ENCODE assay signal across 17 cellular contexts in the genomic region with DNA sequence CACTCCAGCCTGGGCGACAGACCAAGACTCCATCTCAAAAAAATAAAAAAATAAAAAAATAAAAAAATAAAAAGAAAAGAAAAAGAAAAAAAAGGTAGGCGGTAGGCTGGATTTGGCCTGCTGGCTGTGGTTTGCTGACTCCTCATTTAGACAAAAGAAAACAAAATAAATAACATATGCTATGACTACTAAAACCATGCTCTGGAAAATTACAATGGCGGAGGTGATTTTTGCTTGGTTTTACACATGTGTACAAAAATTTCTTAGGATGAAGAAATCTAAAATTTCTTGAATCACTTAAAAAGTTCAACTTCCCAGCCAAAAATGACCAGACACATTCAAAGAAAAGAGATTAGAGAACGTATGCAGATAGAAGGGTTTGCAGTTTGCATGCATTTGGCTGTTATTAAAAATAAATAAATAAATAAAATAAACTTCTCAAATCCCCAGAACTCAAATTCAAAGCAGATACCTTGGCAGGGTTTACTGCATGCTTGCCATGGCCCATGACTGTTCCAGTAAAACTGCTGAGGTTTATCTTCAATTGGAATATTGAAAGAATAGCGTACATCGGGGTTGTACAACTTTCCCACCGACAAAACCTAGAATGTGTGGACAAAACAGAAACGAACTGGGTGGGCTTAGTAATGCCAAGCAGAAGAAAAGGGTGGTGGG.
DNase-seq lines count a peak whose midpoint lies in the region; ATAC-seq and TF ChIP-seq lines count a peak whose summit lies in the region.
"Had no signal": no experiment of that assay in that cellular context is flagged by ENCODE, and none has a peak within 500 bp of the region (broad histone marks: within the 10 kb centered on the region; RNA-seq: fewer than 3 reads in every experiment).

No MANE protein-coding gene starts in this region.

- H3K36me3 ChIP-seq in adipocyte (ENCODE audit: control insufficient read depth, insufficient read depth, low read length, severe bottlenecking) = peaks cover 38% of the 10 kb centered on the region
- H3K36me3 ChIP-seq: BLaER1 had no signal

- H3K27me3 ChIP-seq in adipocyte (replicated peaks; ENCODE audit: control insufficient read depth, insufficient read depth, low read length) = no peaks in the 10 kb centered on the region
- H3K27me3 ChIP-seq: BLaER1 had no signal

- H3K27me3 Mint-ChIP-seq in endothelial cell (ENCODE audit: unreplicated experiment) = peaks cover 9% of the 10 kb centered on the region
- H3K27me3 Mint-ChIP-seq: CD4-positive, alpha-beta memory T cell had no signal

- TF ChIP-seq CTCF in AG10803 (conservative IDR thresholded peaks at IDR 0.05; ENCODE audit: low read length) (no peak), endothelial cell (IDR thresholded peaks at IDR 0.05; ENCODE audit: unreplicated experiment) (no peak)

- no peaks in the 10 kb centered on the region for H3K9me3 ChIP-seq in adipocyte (ENCODE audit: control insufficient read depth, low read length)

- H3K9me3 Mint-ChIP-seq in endothelial cell (ENCODE audit: unreplicated experiment) = peaks cover 4% of the 10 kb centered on the region
- H3K9me3 Mint-ChIP-seq: GM23338 had no signal

- H3K9ac ChIP-seq in adipocyte (ENCODE audit: low read length) = no peak overlapping the region
- H3K9ac ChIP-seq: BLaER1 had no signal

- peak overlapping the region; percentile 63 for H3K4me3 Mint-ChIP-seq in endothelial cell (ENCODE audit: unreplicated experiment)
- H3K4me3 Mint-ChIP-seq: CD14-positive monocyte; CD4-positive, alpha-beta memory T cell; GM23338 had no signal

- H3K36me3 Mint-ChIP-seq in endothelial cell (ENCODE audit: low read depth, unreplicated experiment) = peaks cover 79% of the 10 kb centered on the region
- H3K36me3 Mint-ChIP-seq: CD14-positive monocyte; CD4-positive, alpha-beta memory T cell had no signal

- H3K4me1 Mint-ChIP-seq in endothelial cell (ENCODE audit: unreplicated experiment) = peaks cover 50% of the 10 kb centered on the region
- H3K4me1 Mint-ChIP-seq: CD14-positive monocyte; CD4-positive, alpha-beta memory T cell had no signal

- no peak overlapping the region for H3K27ac Mint-ChIP-seq in endothelial cell (ENCODE audit: unreplicated experiment)
- H3K27ac Mint-ChIP-seq: CD14-positive monocyte; CD4-positive, alpha-beta memory T cell; GM23338 had no signal

- DNase-seq in AG10803 (ENCODE audit: low read depth) = peak; percentile 45
- DNase-seq in adipocyte (ENCODE audit: low read depth) = peak; percentile 8
- DNase-seq in endothelial cell (ENCODE audit: low spot score) = no peak
- peak; percentile 18 for DNase-seq in fibroblast of peridontal ligament (ENCODE audit: extremely low read depth)
- no peak for DNase-seq in RKO (ENCODE audit: low spot score)
- no peak for DNase-seq in NCI-H2171 (lab: John Stamatoyannopoulos, UW)
- DNase-seq: 8988T; CD4-positive, alpha-beta memory T cell; DMS153; DMS79; GDM1; HCEC 1CT had no signal

- no peaks in the 10 kb centered on the region for H3K4me1 ChIP-seq in adipocyte (ENCODE audit: control insufficient read depth, insufficient read depth, low read length)

- no peak overlapping the region for H3K4me3 ChIP-seq in AG10803 (ENCODE audit: low read length)
- H3K4me3 ChIP-seq in adipocyte (ENCODE audit: low read length) = no peak overlapping the region
- H3K4me3 ChIP-seq: BLaER1, GM23338 had no signal

- ATAC-seq in GM18519 (IDR thresholded peaks at IDR 0.05; ENCODE audit: low FRiP score, unreplicated experiment) (no peak), HG02852 (IDR thresholded peaks at IDR 0.05; ENCODE audit: unreplicated experiment) (no peak)
- ATAC-seq: GM23338 had no signal

Comparison
In these comparisons a context has a peak if more than half of its experiments do, and no peak if none do; other contexts are left out.
1. DNase-seq: peak in AG10803 (single experiment), adipocyte (single experiment) and fibroblast of peridontal ligament (single experiment); none in endothelial cell (single experiment), RKO (single experiment) and NCI-H2171 (single experiment).